15 cellular contexts compared by ENCODE assay signal in the genomic region with DNA sequence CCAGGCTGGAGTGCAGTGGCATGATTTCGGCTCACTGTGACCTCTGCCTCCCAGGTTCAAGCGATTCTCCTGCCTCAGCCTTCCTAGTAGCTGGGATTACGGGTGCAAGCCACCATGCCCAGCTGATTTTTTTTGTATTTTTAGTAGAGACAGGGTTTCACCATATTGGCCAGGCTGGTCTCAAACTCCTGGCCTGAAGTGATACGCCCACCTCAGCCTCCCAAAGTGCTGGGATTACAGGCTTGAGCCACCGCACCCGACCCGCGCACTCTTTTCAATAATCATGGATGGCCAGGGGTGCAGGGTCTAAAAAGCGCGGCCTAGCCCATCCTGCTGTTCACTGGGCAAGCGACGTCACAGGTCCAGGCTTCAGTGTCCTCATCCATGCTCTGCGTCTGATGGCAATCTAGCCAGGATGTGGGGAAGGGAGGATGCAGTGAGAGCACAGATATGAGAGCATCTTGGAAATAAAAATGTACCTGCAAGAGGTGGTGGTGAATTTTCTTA. TPM values are rescaled to one million over a fixed set of nuclear protein-coding genes. Genes with fewer than 3 reads are reported as not detected.
DNase-seq lines count a peak whose midpoint lies in the region; ATAC-seq and TF ChIP-seq lines count a peak whose summit lies in the region.
"Not testable (repeated sequence)": the region's sequence is repeated elsewhere in the genome, so short reads cannot be mapped to it uniquely, and the experiment has no call there.
"Had no signal": no experiment of that assay in that cellular context is flagged by ENCODE, and none has a peak within 500 bp of the region (broad histone marks: within the 10 kb centered on the region; RNA-seq: fewer than 3 reads in every experiment).

No MANE protein-coding gene starts in this region.

- H3K4me3 ChIP-seq in IMR-90 (ENCODE audit: insufficient read depth, low read depth, low read length); neural progenitor cell; testis: not testable (repeated sequence)
- H3K4me3 ChIP-seq in esophagus muscularis mucosa, result peak overlapping the region in 2 of 4 donors; percentile 45 to 50
- peak overlapping the region in 2 of 3 donors; percentile 78 to 92 for H3K4me3 ChIP-seq in right lobe of liver

- H3K79me1 ChIP-seq in IMR-90 (ENCODE audit: low read depth in 1 of 2, low read length in 2 of 2), result not testable (repeated sequence)

- H3K4me2 ChIP-seq in IMR-90 (ENCODE audit: low read depth, low read length); neural progenitor cell: not testable (repeated sequence)

- not testable (repeated sequence) for BruUV-seq in IMR-90 (replicated peaks; lab: Mats Ljungman, UMichigan)

- H2AK5ac ChIP-seq in IMR-90 (ENCODE audit: low read depth, low read length), result 0 out of 2 replicates have a peak overlapping the region, but pooled peaks have one; percentile 16

- not testable (repeated sequence) for H2BK20ac ChIP-seq in IMR-90 (ENCODE audit: low read depth, low read length)

- not testable (repeated sequence) for TF ChIP-seq EP300 in esophagus muscularis mucosa (IDR thresholded peaks at IDR 0.05)

- 100% methylated on average over 1 of the region's 13 CpGs; no CpG with 5 or more reads in 1 of the 2 experiments for WGBS in IMR-90 (ENCODE audit: extremely low coverage in 2 of 2, insufficient read length in 1 of 2), 2 experiments
- WGBS in esophagus muscularis mucosa, result 90% methylated on average over 10 of the region's 13 CpGs
- 26% methylated on average over 3 of the region's 13 CpGs for WGBS in right lobe of liver (ENCODE audit: insufficient coverage, low coverage, low lambda C conversion rate, missing lambda C conversion rate)
- 56 to 70% methylated on average over 6 to 13 of the region's 13 CpGs for WGBS in testis, 2 donors

- H3K79me2 ChIP-seq in neural progenitor cell (ENCODE audit: low read depth), result not testable (repeated sequence)

- not testable (repeated sequence) for H3K56ac ChIP-seq in IMR-90 (ENCODE audit: extremely low read depth, insufficient read depth, low read length)

- H3K27me3 ChIP-seq in IMR-90 (ENCODE audit: control insufficient read depth, insufficient read depth, low read length); esophagus muscularis mucosa; right lobe of liver; testis: not testable (repeated sequence)
- peaks cover 19% of the 10 kb centered on the region for H3K27me3 ChIP-seq in neural progenitor cell

- peak overlapping the region; percentile 33 for H2AK9ac ChIP-seq in IMR-90 (replicated peaks; ENCODE audit: low read depth, low read length, poor library complexity)

- dilution Hi-C loops in IMR-90 (cut with HindIII; ENCODE audit: low sequenced_read_pairs, unreplicated experiment), result not testable (repeated sequence)

- not testable (repeated sequence) for DNase-seq in IMR-90; activated CD4-positive, alpha-beta T cell treated with anti-CD3 and anti-CD28 coated beads, Interleukin-2, amount 10 ng/mL, durations not matched to agents 24 days and 14 days; esophagus muscularis mucosa (ENCODE audit: extremely low spot score); neural progenitor cell (ENCODE audit: low spot score); testis
- DNase-seq in right lobe of liver, result peak in 2 of 3 donors; percentile 74 to 86

- H3K36me3 ChIP-seq in IMR-90 (ENCODE audit: control insufficient read depth, insufficient read depth, low read length); esophagus muscularis mucosa; right lobe of liver; neural progenitor cell; testis (ENCODE audit: low read depth, missing control alignments): not testable (repeated sequence)

- not testable (repeated sequence) for H3K4ac ChIP-seq in IMR-90 (ENCODE audit: low read depth, low read length)

- POLR2A ChIA-PET in IMR-90 (lab: Charles Lee; ENCODE audit: unreplicated experiment), result not testable (repeated sequence)

- not testable (repeated sequence) for H3K27me3 Mint-ChIP-seq in activated CD4-positive, alpha-beta T cell treated with anti-CD3 and anti-CD28 coated beads, Interleukin-2, amount 10 ng/mL, durations not matched to agents 24 days and 14 days; activated naive CD4-positive, alpha-beta T cell treated with anti-CD3 and anti-CD28 coated beads, Interleukin-2, amount 50 U/mL, for 24 hours; neural progenitor cell (ENCODE audit: insufficient read depth, low read depth)

- not testable (repeated sequence) for H4K91ac ChIP-seq in IMR-90 (ENCODE audit: insufficient read depth, low read depth, low read length)

- H3K9me3 Mint-ChIP-seq in activated CD4-positive, alpha-beta T cell treated with anti-CD3 and anti-CD28 coated beads, Interleukin-2, amount 10 ng/mL, durations not matched to agents 24 days and 14 days; activated naive CD4-positive, alpha-beta T cell treated with anti-CD3 and anti-CD28 coated beads, Interleukin-2, amount 50 U/mL, for 24 hours; neural progenitor cell: not testable (repeated sequence)

- H2AFZ ChIP-seq in IMR-90 (replicated peaks; ENCODE audit: low read length, poor library complexity); neural progenitor cell (replicated peaks): not testable (repeated sequence)

- TF ChIP-seq RAD21 in IMR-90 (IDR thresholded peaks at IDR 0.05; ENCODE audit: low read length), result not testable (repeated sequence)

- H3K9me3 ChIP-seq in IMR-90 (ENCODE audit: control insufficient read depth, insufficient read depth, low read length); esophagus muscularis mucosa; right lobe of liver; neural progenitor cell (ENCODE audit: low read depth); testis: not testable (repeated sequence)

- in situ Hi-C loops in IMR-90 (cut with MboI; ENCODE audit: low sequenced_read_pairs), result not testable (repeated sequence)

- not testable (repeated sequence) for H4K5ac ChIP-seq in IMR-90 (ENCODE audit: low read depth, low read length)

- H3K4me1 Mint-ChIP-seq in activated CD4-positive, alpha-beta T cell treated with anti-CD3 and anti-CD28 coated beads, Interleukin-2, amount 10 ng/mL, durations not matched to agents 24 days and 14 days, result not testable (repeated sequence)
- H3K4me1 Mint-ChIP-seq in activated naive CD4-positive, alpha-beta T cell treated with anti-CD3 and anti-CD28 coated beads, Interleukin-2, amount 50 U/mL, for 24 hours, result peaks cover 12% of the 10 kb centered on the region
- peaks cover 30% of the 10 kb centered on the region for H3K4me1 Mint-ChIP-seq in neural progenitor cell

- not testable (repeated sequence) for H2BK5ac ChIP-seq in IMR-90 (ENCODE audit: low read depth, low read length, poor library complexity, severe bottlenecking)

- not testable (repeated sequence) for H3K27ac Mint-ChIP-seq in activated CD4-positive, alpha-beta T cell treated with anti-CD3 and anti-CD28 coated beads, Interleukin-2, amount 10 ng/mL, durations not matched to agents 24 days and 14 days; activated naive CD4-positive, alpha-beta T cell treated with anti-CD3 and anti-CD28 coated beads, Interleukin-2, amount 50 U/mL, for 24 hours; neural progenitor cell

- peak overlapping the region; percentile 63; the same call in 1 of the 2 replicates for H3K27ac ChIP-seq in C4-2B
- H3K27ac ChIP-seq in IMR-90 (ENCODE audit: insufficient read depth, low read length); neural progenitor cell: not testable (repeated sequence)
- peak overlapping the region; percentile 73 to 88 (median 86) for H3K27ac ChIP-seq in esophagus muscularis mucosa (replicated peaks in 1 of 4)
- peak overlapping the region in 2 of 3 donors; percentile 85 to 87 for H3K27ac ChIP-seq in right lobe of liver
- peak overlapping the region; percentile 53 to 69 for H3K27ac ChIP-seq in testis

- TF ChIP-seq POLR2A in IMR-90 (IDR thresholded peaks at IDR 0.05; ENCODE audit: low read depth, low read length); esophagus muscularis mucosa (IDR thresholded peaks at IDR 0.05; ENCODE audit: low read depth); right lobe of liver (IDR thresholded peaks at IDR 0.05); testis (IDR thresholded peaks at IDR 0.05): not testable (repeated sequence)

- not testable (repeated sequence) for H3K36me3 Mint-ChIP-seq in activated CD4-positive, alpha-beta T cell treated with anti-CD3 and anti-CD28 coated beads, Interleukin-2, amount 10 ng/mL, durations not matched to agents 24 days and 14 days (ENCODE audit: low read depth); activated naive CD4-positive, alpha-beta T cell treated with anti-CD3 and anti-CD28 coated beads, Interleukin-2, amount 50 U/mL, for 24 hours; neural progenitor cell

- H3K9me1 ChIP-seq in IMR-90 (ENCODE audit: insufficient read depth, low read length), result not testable (repeated sequence)

- H3K4me3 Mint-ChIP-seq in activated CD4-positive, alpha-beta T cell treated with anti-CD3 and anti-CD28 coated beads, Interleukin-2, amount 10 ng/mL, durations not matched to agents 24 days and 14 days, result peak overlapping the region; percentile 6
- H3K4me3 Mint-ChIP-seq in activated naive CD4-positive, alpha-beta T cell treated with anti-CD3 and anti-CD28 coated beads, Interleukin-2, amount 50 U/mL, for 24 hours, result peak overlapping the region; percentile 39
- H3K4me3 Mint-ChIP-seq in neural progenitor cell, result peak overlapping the region; percentile 58

- H4K20me1 ChIP-seq in IMR-90 (ENCODE audit: insufficient read depth, low read length); neural progenitor cell (ENCODE audit: low read depth): not testable (repeated sequence)

- not testable (repeated sequence) for H3K18ac ChIP-seq in IMR-90 (ENCODE audit: low read depth, low read length)

- not testable (repeated sequence) for TF ChIP-seq CTCF in C4-2B (conservative IDR thresholded peaks at IDR 0.05); IMR-90 (conservative IDR thresholded peaks at IDR 0.05; ENCODE audit: low read depth, low read length); esophagus muscularis mucosa (IDR thresholded peaks at IDR 0.05); right lobe of liver (IDR thresholded peaks at IDR 0.05); neural progenitor cell (IDR thresholded peaks at IDR 0.05); testis (IDR thresholded peaks at IDR 0.05)

- H3K23ac ChIP-seq in IMR-90 (ENCODE audit: low read depth, low read length), result not testable (repeated sequence)

- not testable (repeated sequence) for H4K8ac ChIP-seq in IMR-90 (ENCODE audit: low read depth in 2 of 2, low read length in 2 of 2)

- H3F3A ChIP-seq in neural progenitor cell (ENCODE audit: low read depth), result not testable (repeated sequence)

- CTCF ChIA-PET in IMR-90 (lab: Yijun Ruan, JAX), result not testable (repeated sequence)

- not testable (repeated sequence) for H3K14ac ChIP-seq in IMR-90 (replicated peaks; ENCODE audit: low read depth, low read length)

- H2BK120ac ChIP-seq in IMR-90 (ENCODE audit: low read depth, low read length), result not testable (repeated sequence)

- not testable (repeated sequence) for ATAC-seq in IMR-90 (ENCODE audit: low read depth)
- ATAC-seq in right lobe of liver, result peak in 3 of 4 donors; percentile 2 to 32 (median 10)

- H3K9ac ChIP-seq in IMR-90 (ENCODE audit: low read depth, low read length); neural progenitor cell: not testable (repeated sequence)

- H3K4me1 ChIP-seq in IMR-90 (ENCODE audit: control insufficient read depth, insufficient read depth, low read length), result not testable (repeated sequence)
- H3K4me1 ChIP-seq in esophagus muscularis mucosa (peaks cover 27 to 34% (median 32%) of the 10 kb centered on the region in 4 donors), right lobe of liver (peaks cover 0 to 27% (median 9%) of the 10 kb centered on the region in 4 donors), neural progenitor cell (peaks cover 16% of the 10 kb centered on the region), testis (peaks cover 31% of the 10 kb centered on the region)

- H2BK15ac ChIP-seq in IMR-90 (ENCODE audit: low read depth, low read length), result not testable (repeated sequence)

- intact Hi-C loops in IMR-90 (cut with micrococcal nuclease); activated CD4-positive, alpha-beta T cell treated with anti-CD3 and anti-CD28 coated beads, Interleukin-2, amount 10 ng/mL, durations not matched to agents 24 days and 14 days (cut with micrococcal nuclease); testis (cut with DNase I; ENCODE audit: low total_unique reads): not testable (repeated sequence)
- intact Hi-C loops in esophagus muscularis mucosa (cut with DNase I), result loop anchor here (2.0 kb wide), 1 partner anchor 42 kb away; no protein-coding TSS in a partner anchor
- intact Hi-C loops in right lobe of liver (cut with DNase I), result loop anchor here in 1 of 2 donors (5.0 kb wide), 1 partner anchor 42 kb away; a partner anchor contains a TSS

RNA-seq across cellular contexts. Expression of a gene that starts 2.8 kb away (rescaled TPM):
- total RNA-seq in IMR-90 (2012; rRNA removed) (0.18 and 0.56 TPM in 2 replicates), esophagus muscularis mucosa (1 to 10 TPM in 1 of 4 donors, under 1 TPM in 1, not detected in 2; 0.50 to 1.4 TPM), right lobe of liver (over 10,000 TPM in 2 of 6 experiments, 1,000 to 10,000 TPM in 4; 5,429 to 12,494 (median 8,679) TPM), neural progenitor cell (ENCODE audit: low replicate concordance) (0.84 and 2.7 TPM in 2 replicates), testis (1,000 to 10,000 TPM; 2,156 to 2,741 TPM)
- polyA plus RNA-seq in IMR-90 (2012; rRNA removed) (0.89 and 0.98 TPM in 2 replicates), testis (ENCODE audit: insufficient read depth, low read depth, low replicate concordance) (617 TPM)
- polyA plus RNA-seq in IMR-90 (2012; cell fraction: cytosol; rRNA removed), result 0.57 and 1.9 TPM in 2 replicates
- 0.24 and 0.37 TPM in 2 replicates for polyA plus RNA-seq in IMR-90 (2012; cell fraction: nucleus; rRNA removed; ENCODE audit: low replicate concordance)
- total RNA-seq in activated CD4-positive, alpha-beta T cell treated with anti-CD3 and anti-CD28 coated beads, Interleukin-2, amount 10 ng/mL, durations not matched to agents 24 days and 14 days, result 0.36 TPM in 1 of 2 replicates, not detected in the other
- total RNA-seq: HT-29, kidney, SK-MEL-5, ureter had no signal

RNA-seq across cellular contexts. Expression of a gene that starts 4.9 kb away (rescaled TPM):
- total RNA-seq in IMR-90 (2012; rRNA removed) (not detected in 2 replicates), esophagus muscularis mucosa (not detected), right lobe of liver (over 10,000 TPM in 3 of 6 experiments, 1,000 to 10,000 TPM in 3; 4,225 to 15,106 (median 9,815) TPM), neural progenitor cell (ENCODE audit: low replicate concordance) (not detected in 2 replicates), testis (under 1 TPM in 1 of 2 donors, not detected in 1; 0.81 TPM)
- polyA plus RNA-seq in IMR-90 (2012; rRNA removed) (not detected in 2 replicates), testis (ENCODE audit: insufficient read depth, low read depth, low replicate concordance) (4.0 TPM)
- not detected in 2 replicates for polyA plus RNA-seq in IMR-90 (2012; cell fraction: cytosol; rRNA removed)
- not detected in 2 replicates for polyA plus RNA-seq in IMR-90 (2012; cell fraction: nucleus; rRNA removed; ENCODE audit: low replicate concordance)
- total RNA-seq in activated CD4-positive, alpha-beta T cell treated with anti-CD3 and anti-CD28 coated beads, Interleukin-2, amount 10 ng/mL, durations not matched to agents 24 days and 14 days, result not detected in 2 replicates
- total RNA-seq: H7; HT-29; kidney; SK-MEL-5; T-helper 1 cell treated with Interleukin-12 subunit alpha and Interleukin-12 subunit beta and Interleukin-4 antibody, amounts not matched to agents 30 ng/mL and 1 ng/mL, for 36 hours had no signal
- polyA plus RNA-seq: A549 had no signal

RNA-seq across cellular contexts. Expression of a gene that starts 11.5 kb away (rescaled TPM):
- total RNA-seq in IMR-90 (2012; rRNA removed) (not detected in 2 replicates), esophagus muscularis mucosa (under 1 TPM in 2 of 4 donors, not detected in 2; 0.26 to 0.40 TPM), right lobe of liver (1,000 to 10,000 TPM in 2 of 6 experiments, 100 to 1,000 TPM in 2, 10 to 100 TPM in 2; 21.9 to 1,288 (median 117) TPM), neural progenitor cell (ENCODE audit: low replicate concordance) (0.12 and 0.56 TPM in 2 replicates), testis (not detected)
- polyA plus RNA-seq in IMR-90 (2012; rRNA removed) (not detected in 2 replicates), testis (ENCODE audit: insufficient read depth, low read depth, low replicate concordance) (not detected)
- polyA plus RNA-seq in IMR-90 (2012; cell fraction: cytosol; rRNA removed), result not detected in 2 replicates
- polyA plus RNA-seq in IMR-90 (2012; cell fraction: nucleus; rRNA removed; ENCODE audit: low replicate concordance), result not detected in 2 replicates
- not detected in 2 replicates for total RNA-seq in activated CD4-positive, alpha-beta T cell treated with anti-CD3 and anti-CD28 coated beads, Interleukin-2, amount 10 ng/mL, durations not matched to agents 24 days and 14 days
- total RNA-seq: H7; HT-29; kidney; SK-MEL-5; T-helper 1 cell treated with Interleukin-12 subunit alpha and Interleukin-12 subunit beta and Interleukin-4 antibody, amounts not matched to agents 30 ng/mL and 1 ng/mL, for 36 hours; ureter had no signal
- polyA plus RNA-seq: A549 had no signal

RNA-seq across cellular contexts. Expression of a gene that starts 42.9 kb away (rescaled TPM):
- total RNA-seq in IMR-90 (2012; rRNA removed) (not detected in 2 replicates), esophagus muscularis mucosa (not detected), right lobe of liver (1,000 to 10,000 TPM in 1 of 6 experiments, 100 to 1,000 TPM in 4, 10 to 100 TPM in 1; 57.8 to 1,064 (median 724) TPM), neural progenitor cell (ENCODE audit: low replicate concordance) (0.25 TPM in 1 of 2 replicates, not detected in the other), testis (under 1 TPM in 1 of 2 donors, not detected in 1; 0.24 TPM)
- polyA plus RNA-seq in IMR-90 (2012; rRNA removed) (not detected in 2 replicates), testis (ENCODE audit: insufficient read depth, low read depth, low replicate concordance) (not detected)
- polyA plus RNA-seq in IMR-90 (2012; cell fraction: cytosol; rRNA removed), result not detected in 2 replicates
- not detected in 2 replicates for polyA plus RNA-seq in IMR-90 (2012; cell fraction: nucleus; rRNA removed; ENCODE audit: low replicate concordance)
- not detected in 2 replicates for total RNA-seq in activated CD4-positive, alpha-beta T cell treated with anti-CD3 and anti-CD28 coated beads, Interleukin-2, amount 10 ng/mL, durations not matched to agents 24 days and 14 days
- total RNA-seq: HT-29; kidney; SK-MEL-5; T-helper 1 cell treated with Interleukin-12 subunit alpha and Interleukin-12 subunit beta and Interleukin-4 antibody, amounts not matched to agents 30 ng/mL and 1 ng/mL, for 36 hours; ureter had no signal
- polyA plus RNA-seq: A549 had no signal

RNA-seq across cellular contexts. Expression of a gene that starts 46.8 kb away (rescaled TPM):
- total RNA-seq in IMR-90 (2012; rRNA removed) (52.0 and 53.9 TPM in 2 replicates), esophagus muscularis mucosa (10 to 100 TPM; 18.3 to 46.4 (median 34.7) TPM), right lobe of liver (10 to 100 TPM; 17.9 to 86.6 (median 30.2) TPM), neural progenitor cell (ENCODE audit: low replicate concordance) (38.5 and 48.2 TPM in 2 replicates), testis (10 to 100 TPM; 44.4 to 68.0 TPM)
- polyA plus RNA-seq in IMR-90 (2012; rRNA removed) (38.5 and 40.8 TPM in 2 replicates), testis (ENCODE audit: insufficient read depth, low read depth, low replicate concordance) (138 TPM)
- 23.7 and 31.3 TPM in 2 replicates for polyA plus RNA-seq in IMR-90 (2012; cell fraction: cytosol; rRNA removed)
- 17.8 and 38.4 TPM in 2 replicates for polyA plus RNA-seq in IMR-90 (2012; cell fraction: nucleus; rRNA removed; ENCODE audit: low replicate concordance)
- total RNA-seq in activated CD4-positive, alpha-beta T cell treated with anti-CD3 and anti-CD28 coated beads, Interleukin-2, amount 10 ng/mL, durations not matched to agents 24 days and 14 days, result 105 and 106 TPM in 2 replicates

Comparison
In these comparisons a context has a peak if more than half of its experiments do, and no peak if none do; other contexts are left out.
1. H3K4me3 Mint-ChIP-seq: peak in every context shown above with its lines; median percentile 58 in neural progenitor cell; 39 in activated naive CD4-positive, alpha-beta T cell treated with anti-CD3 and anti-CD28 coated beads, Interleukin-2, amount 50 U/mL, for 24 hours; 6 in activated CD4-positive, alpha-beta T cell treated with anti-CD3 and anti-CD28 coated beads, Interleukin-2, amount 10 ng/mL, durations not matched to agents 24 days and 14 days.
2. RNA of a gene that starts 2.8 kb away (total RNA-seq): 5,429 to 12,494 TPM in right lobe of liver and 2,156 to 2,741 TPM in testis; 0.84 to 2.7 TPM in neural progenitor cell, 0.50 to 1.4 TPM in esophagus muscularis mucosa, 0.18 to 0.56 TPM in IMR-90 and 0.36 TPM in activated CD4-positive, alpha-beta T cell treated with anti-CD3 and anti-CD28 coated beads, Interleukin-2, amount 10 ng/mL, durations not matched to agents 24 days and 14 days; every median in the first group is over 100 times any median in the second.
3. RNA of a gene that starts 4.9 kb away (total RNA-seq): 4,225 to 15,106 TPM in right lobe of liver; 0.81 TPM in testis, not detected in IMR-90, not detected in activated CD4-positive, alpha-beta T cell treated with anti-CD3 and anti-CD28 coated beads, Interleukin-2, amount 10 ng/mL, durations not matched to agents 24 days and 14 days, not detected in esophagus muscularis mucosa and not detected in neural progenitor cell; every median in the first group is over 1,000 times any median in the second.
4. RNA of a gene that starts 11.5 kb away (total RNA-seq): 21.9 to 1,288 TPM in right lobe of liver; 0.12 to 0.56 TPM in neural progenitor cell, 0.26 to 0.40 TPM in esophagus muscularis mucosa, not detected in testis, not detected in IMR-90 and not detected in activated CD4-positive, alpha-beta T cell treated with anti-CD3 and anti-CD28 coated beads, Interleukin-2, amount 10 ng/mL, durations not matched to agents 24 days and 14 days; every median in the first group is over 10 times any median in the second.